In the genomic region with DNA sequence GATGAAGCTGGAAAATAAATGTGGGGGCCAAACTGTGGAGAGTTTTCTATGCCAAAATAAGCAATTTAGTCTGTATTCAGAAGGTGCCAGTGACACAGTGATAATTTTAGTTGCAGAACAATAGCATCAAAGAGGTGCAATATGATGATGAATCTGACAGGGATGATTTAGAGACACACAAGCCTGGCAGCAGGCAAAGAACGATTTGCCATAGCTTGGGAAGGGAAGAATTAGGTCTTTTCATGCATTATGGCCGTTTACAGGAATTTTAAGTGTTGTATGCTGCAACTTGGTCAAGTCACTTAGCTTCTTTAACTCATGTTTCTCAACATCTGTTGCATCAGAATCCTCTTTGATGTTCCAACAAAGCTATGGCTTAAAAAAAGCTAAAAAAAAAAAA, we compare ENCODE assay signal across 21 cellular contexts.
DNase-seq lines count a peak whose midpoint lies in the region; ATAC-seq and TF ChIP-seq lines count a peak whose summit lies in the region.
"Had no signal": no experiment of that assay in that cellular context is flagged by ENCODE, and none has a peak within 500 bp of the region (broad histone marks: within the 10 kb centered on the region; RNA-seq: fewer than 3 reads in every experiment).

No MANE protein-coding gene starts in this region.

- H3K79me1 ChIP-seq in mesenchymal stem cell (replicated peaks; ENCODE audit: low read length, poor library complexity, severe bottlenecking), result no peaks in the 10 kb centered on the region

- peak overlapping the region; percentile 25 for H3K27ac Mint-ChIP-seq in Caco-2 (ENCODE audit: unreplicated experiment)
- H3K27ac Mint-ChIP-seq: activated naive CD4-positive, alpha-beta T cell treated with anti-CD3 and anti-CD28 coated beads for 36 hours; stimulated activated effector memory CD8-positive, alpha-beta T cell treated with anti-CD3 and anti-CD28 coated beads, Interleukin-12 subunit alpha, Interleukin-12 subunit beta, amount 100 ng/mL, for 72 hours; T-helper 1 cell treated with Interleukin-12 subunit alpha and Interleukin-12 subunit beta and Interleukin-4 antibody, amounts not matched to agents 30 μg/mL and 1 μg/mL, for 36 hours had no signal

- no peak overlapping the region for H3K18ac ChIP-seq in mesenchymal stem cell (ENCODE audit: low read depth in 1 of 2, low read length in 2 of 2)

- no TSS peak for BruUV-seq in Caco-2 (replicated peaks; lab: Mats Ljungman, UMichigan)

- no peak overlapping the region for H4K8ac ChIP-seq in mesenchymal stem cell (ENCODE audit: low read length)

- H3K23ac ChIP-seq in mesenchymal stem cell (ENCODE audit: low read length in 2 of 2), result no peak overlapping the region

- H2BK5ac ChIP-seq in mesenchymal stem cell (ENCODE audit: low read depth, low read length, poor library complexity, severe bottlenecking), result no peak overlapping the region

- H3K4me1 ChIP-seq in Caco-2 (peaks cover 46% of the 10 kb centered on the region), mesenchymal stem cell (ENCODE audit: control insufficient read depth, insufficient read depth, low read depth, low read length) (peaks cover 1% of the 10 kb centered on the region), adrenal gland (replicated peaks in 1 of 2) (no peaks in the 10 kb centered on the region)
- H3K4me1 ChIP-seq: BE2C, upper lobe of left lung had no signal

- TF ChIP-seq POLR2A in adrenal gland (IDR thresholded peaks at IDR 0.05), result no peak

- intact Hi-C loops in Caco-2 (cut with micrococcal nuclease; ENCODE audit: unreplicated experiment), result loop anchor here (1.0 kb wide), 1 partner anchor 48 kb away; no protein-coding TSS in a partner anchor
- intact Hi-C loops in adrenal gland (cut with DNase I), result no loop called here

- H3K4me3 Mint-ChIP-seq in Caco-2 (ENCODE audit: unreplicated experiment), result no peak overlapping the region
- H3K4me3 Mint-ChIP-seq: activated naive CD4-positive, alpha-beta T cell treated with anti-CD3 and anti-CD28 coated beads for 36 hours; stimulated activated effector memory CD8-positive, alpha-beta T cell treated with anti-CD3 and anti-CD28 coated beads, Interleukin-12 subunit alpha, Interleukin-12 subunit beta, amount 100 ng/mL, for 72 hours; T-helper 1 cell treated with Interleukin-12 subunit alpha and Interleukin-12 subunit beta and Interleukin-4 antibody, amounts not matched to agents 30 μg/mL and 1 μg/mL, for 36 hours had no signal

- H3K36me3 Mint-ChIP-seq in Caco-2 (ENCODE audit: insufficient read depth, unreplicated experiment), result peaks cover 6% of the 10 kb centered on the region
- H3K36me3 Mint-ChIP-seq: stimulated activated effector memory CD8-positive, alpha-beta T cell treated with anti-CD3 and anti-CD28 coated beads, Interleukin-12 subunit alpha, Interleukin-12 subunit beta, amount 100 ng/mL, for 72 hours had no signal

- DNase-seq in Caco-2 (peak in 1 of 2 experiments; percentile 38), MG63 (peak; percentile 37), astrocyte of the spinal cord (ENCODE audit: low read depth, low spot score) (peak; percentile 55), mesenchymal stem cell (peak; percentile 73), adrenal gland (no peak)
- no peak for DNase-seq in activated CD4-positive, alpha-beta T cell treated with anti-CD3 and anti-CD28 coated beads for 48 hours
- DNase-seq: activated CD8-positive, alpha-beta memory T cell treated with anti-CD3 and anti-CD28 coated beads, Interleukin-2, amount 50 U/mL, for 48 hours; activated naive CD4-positive, alpha-beta T cell treated with anti-CD3 and anti-CD28 coated beads for 36 hours; BE2C; DMS153; NCI-H1694; upper lobe of left lung had no signal

- ATAC-seq in GM18517 (IDR thresholded peaks at IDR 0.05; ENCODE audit: unreplicated experiment) (no peak), GM21381 (IDR thresholded peaks at IDR 0.05; ENCODE audit: unreplicated experiment) (no peak)
- ATAC-seq: activated CD4-positive, CD25-positive, alpha-beta regulatory T cell treated with anti-CD3 and anti-CD28 coated beads, Interleukin-2, amount 50 U/mL, for 24 hours; HCT116; stimulated activated effector memory CD8-positive, alpha-beta T cell treated with anti-CD3 and anti-CD28 coated beads, Interleukin-12 subunit alpha, Interleukin-12 subunit beta, amount 100 ng/mL, for 72 hours had no signal

- H2AFZ ChIP-seq in mesenchymal stem cell (ENCODE audit: low read depth, low read length), result no peak overlapping the region

- no peak overlapping the region for H4K91ac ChIP-seq in mesenchymal stem cell (ENCODE audit: low read length)

- POLR2A ChIA-PET in Caco-2 (lab: Charles Lee), result no interaction called here

- no peak overlapping the region for H3K14ac ChIP-seq in mesenchymal stem cell (ENCODE audit: low read length in 2 of 2)

- no peak overlapping the region for H3K9ac ChIP-seq in mesenchymal stem cell (ENCODE audit: low read length)
- H3K9ac ChIP-seq: KMS-11 had no signal

- no peak overlapping the region for H2AK5ac ChIP-seq in mesenchymal stem cell (ENCODE audit: low read length, severe bottlenecking)

- WGBS in mesenchymal stem cell, result 65% methylated on average over 2 of the region's 2 CpGs
- WGBS in adrenal gland, 4 donors, result 14 to 31% (median 26%) methylated on average over 2 of the region's 2 CpGs

- CTCF ChIA-PET in Caco-2 (lab: Charles Lee), result no interaction called here

- H3K4me1 Mint-ChIP-seq in Caco-2 (ENCODE audit: low read depth, unreplicated experiment), result peaks cover 23% of the 10 kb centered on the region
- H3K4me1 Mint-ChIP-seq: stimulated activated effector memory CD8-positive, alpha-beta T cell treated with anti-CD3 and anti-CD28 coated beads, Interleukin-12 subunit alpha, Interleukin-12 subunit beta, amount 100 ng/mL, for 72 hours had no signal

- peak overlapping the region in 1 of 2 experiments; percentile 86 for H2BK12ac ChIP-seq in mesenchymal stem cell (ENCODE audit: low read length in 2 of 2)

- no peak overlapping the region for H2BK15ac ChIP-seq in mesenchymal stem cell (ENCODE audit: low read depth, poor library complexity, severe bottlenecking)

- H3K4ac ChIP-seq in mesenchymal stem cell (ENCODE audit: low read depth in 1 of 2, low read length in 2 of 2), result no peak overlapping the region

- in situ Hi-C loops in astrocyte of the spinal cord (cut with HindIII; ENCODE audit: low sequenced_read_pairs), result no loop called here

- H3K27me3 Mint-ChIP-seq in Caco-2 (ENCODE audit: insufficient read depth, unreplicated experiment), result no peaks in the 10 kb centered on the region

- no peaks in the 10 kb centered on the region for H3K36me3 ChIP-seq in Caco-2 (ENCODE audit: control insufficient read depth, insufficient read depth, low read length)
- H3K36me3 ChIP-seq in MG63, result no peaks in the 10 kb centered on the region; the same call in 1 of the 2 replicates
- no peaks in the 10 kb centered on the region for H3K36me3 ChIP-seq in mesenchymal stem cell (ENCODE audit: control insufficient read depth in 1 of 2, insufficient read depth in 2 of 2, low read depth in 1 of 2, low read length in 2 of 2)
- no peaks in the 10 kb centered on the region for H3K36me3 ChIP-seq in adrenal gland (replicated peaks in 1 of 2)
- H3K36me3 ChIP-seq: BE2C, cardiac muscle cell, neutrophil, upper lobe of left lung had no signal

- H3K9me3 Mint-ChIP-seq in Caco-2 (ENCODE audit: unreplicated experiment), result no peaks in the 10 kb centered on the region
- H3K9me3 Mint-ChIP-seq: activated naive CD4-positive, alpha-beta T cell treated with anti-CD3 and anti-CD28 coated beads for 36 hours; T-helper 1 cell treated with Interleukin-12 subunit alpha and Interleukin-12 subunit beta and Interleukin-4 antibody, amounts not matched to agents 30 μg/mL and 1 μg/mL, for 36 hours had no signal

- no peak for TF ChIP-seq CTCF in Caco-2 (IDR thresholded peaks at IDR 0.05; ENCODE audit: insufficient read depth in 1 of 2, low read depth in 1 of 2, low read length in 1 of 2, severe bottlenecking in 1 of 2, unreplicated experiment in 1 of 2)
- no peak for TF ChIP-seq CTCF in astrocyte of the spinal cord (IDR thresholded peaks at IDR 0.05; ENCODE audit: low read depth, low read length)
- TF ChIP-seq CTCF in adrenal gland (IDR thresholded peaks at IDR 0.05), result no peak

- no peak overlapping the region for H2BK120ac ChIP-seq in mesenchymal stem cell (ENCODE audit: low read depth, low read length)

- H3K27me3 ChIP-seq in Caco-2 (replicated peaks; ENCODE audit: control insufficient read depth, insufficient read depth, low read length) (no peaks in the 10 kb centered on the region), MG63 (no peaks in the 10 kb centered on the region), mesenchymal stem cell (ENCODE audit: control insufficient read depth in 1 of 2, insufficient read depth in 1 of 2, low read length in 2 of 2) (no peaks in the 10 kb centered on the region), adrenal gland (no peaks in the 10 kb centered on the region)
- H3K27me3 ChIP-seq: BE2C, cardiac muscle cell, neutrophil, upper lobe of left lung had no signal

- H3K4me3 ChIP-seq in Caco-2 (ENCODE audit: low read depth, low read length), result no peak overlapping the region
- H3K4me3 ChIP-seq in MG63, result no peak overlapping the region
- H3K4me3 ChIP-seq in astrocyte of the spinal cord (ENCODE audit: low read depth, low read length), result no peak overlapping the region
- no peak overlapping the region for H3K4me3 ChIP-seq in mesenchymal stem cell (ENCODE audit: insufficient read depth in 1 of 2, low read depth in 1 of 2, low read length in 2 of 2)
- no peak overlapping the region for H3K4me3 ChIP-seq in adrenal gland
- H3K4me3 ChIP-seq: cardiac muscle cell, upper lobe of left lung had no signal

- no peak overlapping the region for H3K4me2 ChIP-seq in mesenchymal stem cell (ENCODE audit: low read length, poor library complexity, severe bottlenecking)
- H3K4me2 ChIP-seq: KMS-11 had no signal

- H3K27ac ChIP-seq in mesenchymal stem cell (ENCODE audit: low read length, poor library complexity, severe bottlenecking), result no peak overlapping the region
- no peak overlapping the region for H3K27ac ChIP-seq in adrenal gland
- H3K27ac ChIP-seq: cardiac muscle cell, KMS-11, neutrophil, upper lobe of left lung had no signal

- no peaks in the 10 kb centered on the region for H3K9me3 ChIP-seq in Caco-2
- H3K9me3 ChIP-seq in MG63, result no peaks in the 10 kb centered on the region
- H3K9me3 ChIP-seq in mesenchymal stem cell (ENCODE audit: control insufficient read depth, low read length), result no peaks in the 10 kb centered on the region
- peaks cover 0 to 8% (median 0%) of the 10 kb centered on the region in 3 donors for H3K9me3 ChIP-seq in adrenal gland (replicated peaks in 1 of 3)
- H3K9me3 ChIP-seq: BE2C, neutrophil, upper lobe of left lung had no signal

Comparison
In these comparisons a context has a peak if more than half of its experiments do, and no peak if none do; other contexts are left out.
1. DNase-seq: peak in MG63 (single experiment), astrocyte of the spinal cord (single experiment) and mesenchymal stem cell (single experiment); none in activated CD4-positive, alpha-beta T cell treated with anti-CD3 and anti-CD28 coated beads for 48 hours (single experiment) and adrenal gland (0 of 7).